In the genomic region with DNA sequence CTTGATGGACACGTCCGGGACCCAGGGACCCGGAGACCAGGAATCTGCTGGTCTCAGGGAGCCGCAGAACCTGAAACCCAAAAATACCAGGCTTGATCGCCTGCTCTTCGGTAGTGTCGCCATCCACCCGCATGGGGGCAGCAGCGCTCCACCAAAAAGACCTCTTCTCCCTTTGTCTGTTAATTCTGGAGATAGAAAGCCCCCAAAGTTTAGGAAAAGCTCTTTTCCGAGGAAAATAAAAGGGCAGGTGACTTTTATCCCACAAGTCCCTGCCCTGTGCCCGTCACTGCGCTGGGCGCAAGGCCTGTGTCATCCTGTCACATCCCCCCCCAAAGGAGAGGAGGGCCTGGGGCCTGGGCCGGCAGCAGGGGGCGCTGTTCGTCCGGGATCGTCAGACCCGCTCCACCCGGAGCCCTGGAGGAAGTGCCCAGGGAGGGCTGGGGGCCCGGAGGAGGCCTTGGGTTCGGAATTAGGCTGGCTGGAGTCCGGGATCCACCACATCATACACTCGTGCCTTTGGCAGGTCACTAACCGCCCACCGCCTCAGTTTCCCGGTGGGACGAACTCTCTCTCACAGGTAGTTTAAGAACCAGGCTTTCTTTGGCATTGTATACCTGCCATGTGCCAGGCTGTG, we compare ENCODE assay signal across 7 cellular contexts. TPM values are rescaled to one million over a fixed set of nuclear protein-coding genes. Genes with fewer than 3 reads are reported as not detected.
DNase-seq lines count a peak whose midpoint lies in the region; ATAC-seq and TF ChIP-seq lines count a peak whose summit lies in the region.

No MANE protein-coding gene starts in this region.

- H3F3A ChIP-seq in smooth muscle cell (ENCODE audit: low read depth): peaks cover 4% of the 10 kb centered on the region

- H3K4me3 Mint-ChIP-seq in MCF 10A (ENCODE audit: unreplicated experiment) (peak overlapping the region; percentile 62), immature natural killer cell (peak overlapping the region; percentile 80 to 82 (median 81))

- peak; percentile 48 for DNase-seq in NCI-H2107 (lab: John Stamatoyannopoulos, UW)
- peak; percentile 78 for DNase-seq in MCF 10A (ENCODE audit: unreplicated experiment)
- peak; percentile 92 to 93 (median 92) for DNase-seq in immature natural killer cell
- peak; percentile 61 for DNase-seq in smooth muscle cell (lab: John Stamatoyannopoulos, UW; ENCODE audit: unreplicated experiment)

- no peaks in the 10 kb centered on the region for H3K9me3 Mint-ChIP-seq in MCF 10A (ENCODE audit: unreplicated experiment)
- peaks cover 0 to 4% (median 2%) of the 10 kb centered on the region in 6 donors for H3K9me3 Mint-ChIP-seq in immature natural killer cell

- no TSS peak for BruUV-seq in MCF 10A (replicated peaks; lab: Mats Ljungman, UMichigan)

- no peaks in the 10 kb centered on the region for H3K36me3 ChIP-seq in smooth muscle cell (ENCODE audit: low read depth)

- H3K27me3 ChIP-seq in smooth muscle cell (ENCODE audit: low read depth): no peaks in the 10 kb centered on the region

- TF ChIP-seq CTCF in GM12874 (IDR thresholded peaks at IDR 0.05; ENCODE audit: insufficient read depth, low read depth, low read length): peak; percentile 84
- TF ChIP-seq CTCF in VCaP (conservative IDR thresholded peaks at IDR 0.05): peak; percentile 98
- TF ChIP-seq CTCF in MCF 10A (IDR thresholded peaks at IDR 0.05; ENCODE audit: unreplicated experiment): peak; percentile 98
- TF ChIP-seq CTCF in smooth muscle cell (IDR thresholded peaks at IDR 0.05; ENCODE audit: borderline replicate concordance, insufficient read depth, poor library complexity, severe bottlenecking): peak; percentile 100

- H3K4me1 ChIP-seq in smooth muscle cell (ENCODE audit: low read depth): peaks cover 11% of the 10 kb centered on the region

- CTCF ChIA-PET in MCF 10A (lab: Yijun Ruan, JAX): interaction anchor here (0.5 to 3.1 kb wide), 74 partner anchors 8 to 501 kb away, joined by 3 to 75 read pairs (median 5); partner anchors contain the start of genes LRP10, OR6J1 and OXA1L

- H3K27me3 Mint-ChIP-seq in MCF 10A (ENCODE audit: insufficient read depth, unreplicated experiment) (no peaks in the 10 kb centered on the region), immature natural killer cell (ENCODE audit: low read depth in 3 of 3) (peaks cover 21 to 47% (median 38%) of the 10 kb centered on the region in 3 donors)

- 10% methylated on average over 28 of the region's 28 CpGs for WGBS in smooth muscle cell (ENCODE audit: low lambda C conversion rate)

- H3K27ac ChIP-seq in VCaP (peak overlapping the region; percentile 31; the same call in 1 of the 2 replicates), smooth muscle cell (ENCODE audit: low read depth) (no peak overlapping the region)

- intact Hi-C loops in MCF 10A (cut with micrococcal nuclease): loop anchor here (1.0 to 5.0 kb wide), 9 partner anchors 96 to 426 kb away; partner anchors contain the start of genes AJUBA and OXA1L

- no peaks in the 10 kb centered on the region for H3K79me2 ChIP-seq in smooth muscle cell (ENCODE audit: low read depth)

- POLR2A ChIA-PET in MCF 10A (lab: Yijun Ruan, JAX): interaction anchor here (0.7 to 1.8 kb wide), 9 partner anchors 31 to 501 kb away, joined by 3 to 12 read pairs (median 4); partner anchors contain the start of genes DAD1, LRP10 and OXA1L

- no peaks in the 10 kb centered on the region for H4K20me1 ChIP-seq in smooth muscle cell (ENCODE audit: low read depth)

- H2AFZ ChIP-seq in smooth muscle cell (ENCODE audit: low read depth): peak overlapping the region; percentile 83

- peak overlapping the region; percentile 43 for H3K4me3 ChIP-seq in smooth muscle cell

- no peaks in the 10 kb centered on the region for H3K9me3 ChIP-seq in smooth muscle cell (replicated peaks; ENCODE audit: low read depth)

- H3K9ac ChIP-seq in smooth muscle cell (ENCODE audit: low read depth): no peak overlapping the region

- H3K4me1 Mint-ChIP-seq in MCF 10A (ENCODE audit: insufficient read depth, unreplicated experiment) (peaks cover 22% of the 10 kb centered on the region), immature natural killer cell (peaks cover 90 to 96% of the 10 kb centered on the region in 2 donors)

- peak overlapping the region; percentile 85 for H3K4me2 ChIP-seq in smooth muscle cell

- peak; percentile 22 for ATAC-seq in HG02870 (IDR thresholded peaks at IDR 0.05; ENCODE audit: unreplicated experiment)

- H3K36me3 Mint-ChIP-seq in MCF 10A (ENCODE audit: insufficient read depth, unreplicated experiment): peaks cover 16% of the 10 kb centered on the region
- peaks cover 0 to 6% (median 0%) of the 10 kb centered on the region in 3 donors for H3K36me3 Mint-ChIP-seq in immature natural killer cell

- H3K27ac Mint-ChIP-seq in MCF 10A (ENCODE audit: low read depth, unreplicated experiment) (peak overlapping the region; percentile 46), immature natural killer cell (peak overlapping the region; percentile 99 to 100 (median 100))

RNA-seq across cellular contexts. Expression of gene DAD1, which starts 31.9 kb away (rescaled TPM):
- total RNA-seq in MCF 10A (2022) (166 and 210 TPM in 2 replicates), smooth muscle cell (473 and 533 TPM in 2 replicates)
- polyA plus RNA-seq in immature natural killer cell (100 to 1,000 TPM; 602 to 622 (median 602) TPM), smooth muscle cell (519 and 571 TPM in 2 replicates)

RNA-seq across cellular contexts. Expression of gene ABHD4, which starts 41.0 kb away (rescaled TPM):
- total RNA-seq in MCF 10A (2022) (10.3 and 16.7 TPM in 2 replicates), smooth muscle cell (9.7 and 10.5 TPM in 2 replicates)
- polyA plus RNA-seq in immature natural killer cell (10 to 100 TPM; 16.2 to 37.5 (median 30.8) TPM), smooth muscle cell (13.9 and 24.1 TPM in 2 replicates)
